1 cellular context compared by ENCODE assay signal in the genomic region with DNA sequence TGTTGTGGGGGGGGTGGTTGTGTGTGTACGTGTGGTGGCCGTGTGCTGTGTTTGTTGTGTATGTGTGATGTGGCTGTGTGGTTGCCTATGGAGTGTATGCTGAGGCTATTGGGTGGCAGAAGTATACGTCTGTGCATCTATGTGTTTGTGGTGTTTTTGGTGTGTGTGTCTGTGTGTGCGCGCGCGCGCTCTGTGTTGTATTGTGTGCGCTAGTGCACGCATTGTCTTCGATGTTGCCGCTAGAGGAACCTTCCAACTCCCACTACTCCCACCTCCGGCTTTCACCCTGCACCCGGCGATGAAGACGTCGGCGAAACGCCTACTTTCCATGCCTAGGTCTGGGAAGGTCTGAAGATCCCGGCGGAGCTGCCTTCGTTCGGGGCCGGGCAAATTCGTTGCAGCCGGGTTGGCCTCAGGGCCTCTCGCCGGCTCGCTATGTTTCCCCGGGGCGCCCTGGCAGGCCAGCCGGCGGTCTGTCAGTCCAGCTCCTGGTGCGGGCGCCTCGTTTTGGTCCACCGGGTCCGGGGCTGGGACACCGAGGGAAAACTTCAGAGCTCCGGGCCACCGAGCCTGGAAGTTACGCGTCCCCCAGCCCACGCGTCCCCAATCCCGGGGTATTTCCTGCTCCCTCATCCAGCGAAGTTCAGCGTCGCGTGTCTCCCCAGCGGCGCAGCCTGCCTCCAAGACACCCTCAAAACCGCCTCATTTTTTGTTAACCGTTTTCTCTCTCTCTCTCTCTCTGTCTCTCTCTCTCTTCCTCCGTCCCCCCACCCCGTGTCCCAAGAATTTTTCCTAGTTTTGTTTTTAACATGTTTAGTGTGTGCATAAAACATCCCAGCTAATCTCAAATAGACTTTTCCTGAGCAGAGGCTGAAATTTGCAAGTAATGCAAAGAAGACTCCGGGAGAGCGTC.
TF ChIP-seq lines count a peak whose summit lies in the region.

No MANE protein-coding gene starts in this region.

TF ChIP-seq in IMR-90, 13 proteins besides CTCF, POLR2A, EP300 and RAD21 (continued from another document):
- TF ChIP-seq, protein P1, sequence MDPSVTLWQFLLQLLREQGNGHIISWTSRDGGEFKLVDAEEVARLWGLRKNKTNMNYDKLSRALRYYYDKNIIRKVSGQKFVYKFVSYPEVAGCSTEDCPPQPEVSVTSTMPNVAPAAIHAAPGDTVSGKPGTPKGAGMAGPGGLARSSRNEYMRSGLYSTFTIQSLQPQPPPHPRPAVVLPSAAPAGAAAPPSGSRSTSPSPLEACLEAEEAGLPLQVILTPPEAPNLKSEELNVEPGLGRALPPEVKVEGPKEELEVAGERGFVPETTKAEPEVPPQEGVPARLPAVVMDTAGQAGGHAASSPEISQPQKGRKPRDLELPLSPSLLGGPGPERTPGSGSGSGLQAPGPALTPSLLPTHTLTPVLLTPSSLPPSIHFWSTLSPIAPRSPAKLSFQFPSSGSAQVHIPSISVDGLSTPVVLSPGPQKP (IDR thresholded peaks at IDR 0.05; ENCODE audit: borderline replicate concordance, low read depth, low read length): no peak
- TF ChIP-seq MAZ (IDR thresholded peaks at IDR 0.05; ENCODE audit: borderline replicate concordance, low read depth, low read length) (no peak), CHD1 (IDR thresholded peaks at IDR 0.05; ENCODE audit: low read depth, low read length) (no peak), CEBPB (IDR thresholded peaks at IDR 0.05; ENCODE audit: low read depth, low read length) (no peak), NFE2L2 (IDR thresholded peaks at IDR 0.05; ENCODE audit: low read depth, low read length) (no peak), RCOR1 (IDR thresholded peaks at IDR 0.05; ENCODE audit: insufficient replicate concordance, low read length) (no peak), MXI1 (IDR thresholded peaks at IDR 0.05; ENCODE audit: borderline replicate concordance, low read depth, low read length) (no peak), MAFK (IDR thresholded peaks at IDR 0.05; ENCODE audit: low read depth, low read length) (no peak), RFX5 (IDR thresholded peaks at IDR 0.05; ENCODE audit: low read depth, low read length) (no peak), SMC3 (IDR thresholded peaks at IDR 0.05; ENCODE audit: low read depth, low read length) (no peak)
- TF ChIP-seq, protein P2, sequence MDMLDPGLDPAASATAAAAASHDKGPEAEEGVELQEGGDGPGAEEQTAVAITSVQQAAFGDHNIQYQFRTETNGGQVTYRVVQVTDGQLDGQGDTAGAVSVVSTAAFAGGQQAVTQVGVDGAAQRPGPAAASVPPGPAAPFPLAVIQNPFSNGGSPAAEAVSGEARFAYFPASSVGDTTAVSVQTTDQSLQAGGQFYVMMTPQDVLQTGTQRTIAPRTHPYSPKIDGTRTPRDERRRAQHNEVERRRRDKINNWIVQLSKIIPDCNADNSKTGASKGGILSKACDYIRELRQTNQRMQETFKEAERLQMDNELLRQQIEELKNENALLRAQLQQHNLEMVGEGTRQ (IDR thresholded peaks at IDR 0.05; ENCODE audit: low read depth, low read length): no peak
